Comparison of ENCODE assay signal across 32 cellular contexts in the genomic region with DNA sequence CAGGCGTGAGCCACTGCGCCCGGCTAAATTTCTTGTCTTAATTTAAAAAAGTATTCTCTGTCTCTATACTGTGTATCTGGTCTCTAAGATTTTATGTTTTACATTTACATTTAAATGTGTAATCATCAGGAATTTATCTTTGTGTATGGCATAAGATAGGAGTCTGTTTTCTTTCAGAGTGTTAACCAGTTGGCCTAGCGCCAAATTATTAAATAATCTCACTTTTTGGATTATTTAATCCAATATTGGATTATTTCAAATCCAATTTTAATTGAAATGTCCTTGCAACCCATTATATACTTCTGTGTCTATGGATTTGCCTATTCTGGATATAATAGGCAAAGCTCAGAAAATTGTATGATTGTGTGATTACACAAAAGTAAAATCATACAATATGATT.
"Had no signal": no experiment of that assay in that cellular context is flagged by ENCODE, and none has a peak within 500 bp of the region (broad histone marks: within the 10 kb centered on the region; RNA-seq: fewer than 3 reads in every experiment).

No MANE protein-coding gene starts in this region.

- H3K4me1 ChIP-seq: ascending aorta, body of pancreas, breast epithelium had no signal

- H3K27me3 ChIP-seq: adrenal gland, ascending aorta, body of pancreas, brain microvascular endothelial cell, breast epithelium, cardiac muscle cell had no signal

- H3K4me3 ChIP-seq: adrenal gland, ascending aorta, body of pancreas, breast epithelium, cardiac muscle cell had no signal

- DNase-seq: activated effector memory CD4-positive, alpha-beta T cell treated with Interleukin-2 at 50 U/mL for 16 hours; activated gamma-delta T cell; activated gamma-delta T cell treated with Interleukin-2 at 50 U/mL for 16 hours; activated naive CD4-positive, alpha-beta T cell; activated naive CD4-positive, alpha-beta T cell treated with anti-CD3 and anti-CD28 coated beads for 36 hours; activated naive CD4-positive, alpha-beta T cell treated with anti-CD3 and anti-CD28 coated beads, Interleukin-2, amount 10 ng/mL, durations not matched to agents 7 days and 5 days; activated naive CD4-positive, alpha-beta T cell treated with anti-CD3 and anti-CD28 coated beads, Interleukin-2, amount 50 U/mL, for 16 hours; activated naive CD4-positive, alpha-beta T cell treated with Interleukin-2 at 50 U/mL for 16 hours; activated naive CD8-positive, alpha-beta T cell treated with anti-CD3 and anti-CD28 coated beads for 36 hours; activated naive CD8-positive, alpha-beta T cell treated with anti-CD3 and anti-CD28 coated beads, Interleukin-2, amount 10 ng/mL, durations not matched to agents 7 days and 5 days; activated naive CD8-positive, alpha-beta T cell treated with anti-CD3 and anti-CD28 coated beads, Interleukin-2, amount 50 U/mL, for 24 hours; activated T-cell treated with anti-CD3 and anti-CD28 coated beads, Interleukin-2, amount 50 U/mL, for 24 hours; activated T-cell treated with anti-CD3 and anti-CD28 coated beads, Interleukin-2, amount 50 U/mL, for 4 hours; activated T-cell treated with anti-CD3 and anti-CD28 coated beads, Interleukin-2, amount 50 U/mL, for 48 hours; activated T-cell treated with anti-CD3 and anti-CD28 coated beads, Interleukin-2, amount 50 U/mL, for 72 hours; adrenal gland; amniotic stem cell; amygdala; anterior cingulate cortex; aorta; body of pancreas; brain microvascular endothelial cell; caudate nucleus; central memory CD4-positive, alpha-beta T cell; cerebellar nuclear complex had no signal

- FAIRE-seq: astrocyte, bronchial epithelial cell had no signal

- H3K9me3 ChIP-seq: adrenal gland, ascending aorta, body of pancreas, breast epithelium had no signal

- H3K27ac ChIP-seq: adrenal gland, ascending aorta, body of pancreas, brain microvascular endothelial cell, breast epithelium, cardiac muscle cell had no signal

- ATAC-seq: activated naive CD4-positive, alpha-beta T cell treated with anti-CD3 and anti-CD28 coated beads, Interleukin-2, amount 50 U/mL, for 72 hours; activated naive CD8-positive, alpha-beta T cell treated with anti-CD3 and anti-CD28 coated beads, Interleukin-2, amount 50 U/mL, for 24 hours; activated T-cell treated with anti-CD3 and anti-CD28 coated beads, Interleukin-2, amount 50 U/mL, for 4 hours; activated T-cell treated with anti-CD3 and anti-CD28 coated beads, Interleukin-2, amount 50 U/mL, for 72 hours; activated T-helper 17 cell treated with anti-CD3 and anti-CD28 coated beads, Interleukin-2, amount 50 U/mL, for 72 hours; body of pancreas had no signal
